14 cellular contexts compared by ENCODE assay signal in genomic region chr20:19543114-19543513, GRCh38.
"Had no signal": no experiment of that assay in that cellular context is flagged by ENCODE, and none has a peak within 500 bp of the region (broad histone marks: within the 10 kb centered on the region; RNA-seq: fewer than 3 reads in every experiment).

No MANE protein-coding gene starts in this region.

- H3K36me3 Mint-ChIP-seq: activated naive CD4-positive, alpha-beta T cell treated with anti-CD3 and anti-CD28 coated beads, Interleukin-2, amount 50 U/mL, for 24 hours; naive B cell had no signal

- H3K27ac ChIP-seq: body of pancreas, dorsolateral prefrontal cortex, prostate gland, right atrium auricular region, testis, upper lobe of left lung had no signal

- H3K4me1 ChIP-seq: body of pancreas, prostate gland, right atrium auricular region, upper lobe of left lung had no signal

- H3K4me1 Mint-ChIP-seq: activated B cell treated with CpG ODN at 0.5 μM for 24 hours, naive B cell had no signal

- H3K27me3 ChIP-seq: body of pancreas, dorsolateral prefrontal cortex, right atrium auricular region, testis, upper lobe of left lung had no signal

- H3K4me3 Mint-ChIP-seq: activated B cell treated with CpG ODN at 0.5 μM for 24 hours; activated naive CD4-positive, alpha-beta T cell treated with anti-CD3 and anti-CD28 coated beads, Interleukin-2, amount 50 U/mL, for 24 hours; naive B cell had no signal

- H3K36me3 ChIP-seq: prostate gland, right atrium auricular region, upper lobe of left lung had no signal

- H3K9me3 ChIP-seq: body of pancreas, mucosa of descending colon, prostate gland, right atrium auricular region, testis, upper lobe of left lung had no signal

- ATAC-seq: body of pancreas, left cardiac atrium, mucosa of descending colon had no signal

- H3K27ac Mint-ChIP-seq: activated B cell treated with CpG ODN at 0.5 μM for 24 hours; activated naive CD4-positive, alpha-beta T cell treated with anti-CD3 and anti-CD28 coated beads, Interleukin-2, amount 50 U/mL, for 24 hours; naive B cell had no signal

- H3K9me3 Mint-ChIP-seq: activated B cell treated with CpG ODN at 0.5 μM for 24 hours; activated naive CD4-positive, alpha-beta T cell treated with anti-CD3 and anti-CD28 coated beads, Interleukin-2, amount 50 U/mL, for 24 hours; naive B cell had no signal

- H3K27me3 Mint-ChIP-seq: activated naive CD4-positive, alpha-beta T cell treated with anti-CD3 and anti-CD28 coated beads, Interleukin-2, amount 50 U/mL, for 24 hours had no signal

- FAIRE-seq: colon had no signal

- H3K4me3 ChIP-seq: body of pancreas, dorsolateral prefrontal cortex, mucosa of descending colon, prostate gland, right atrium auricular region, testis, upper lobe of left lung had no signal

- DNase-seq: activated B cell treated with CpG ODN at 0.5 μM for 24 hours; body of pancreas; dorsolateral prefrontal cortex; left cardiac atrium; mesenchymal stem cell; mucosa of descending colon; naive B cell; stimulated activated CD4-positive, alpha-beta T cell treated with anti-CD3 and anti-CD28 coated beads, Interleukin-2, amount 100 ng/mL, for 24 hours; testis had no signal
